In genomic region chr1:30779294-30780071, GRCh38 we compare ENCODE assay signal across 8 cellular contexts. TPM values are rescaled to one million over a fixed set of nuclear protein-coding genes. Genes with fewer than 3 reads are reported as not detected.
DNase-seq lines count a peak whose midpoint lies in the region; ATAC-seq and TF ChIP-seq lines count a peak whose summit lies in the region.

No MANE protein-coding gene starts in this region.

- H3K4me3 Mint-ChIP-seq in chondrocyte (ENCODE audit: unreplicated experiment): no peak overlapping the region

- H3K27me3 ChIP-seq in right lobe of liver: no peaks in the 10 kb centered on the region

- ATAC-seq in HG02763 (IDR thresholded peaks at IDR 0.05; ENCODE audit: unreplicated experiment) (peak; percentile 61), right lobe of liver (peak; percentile 68 to 76 (median 71)), HG03442 (IDR thresholded peaks at IDR 0.05; ENCODE audit: unreplicated experiment) (no peak)

- H3K4me3 ChIP-seq in right lobe of liver: no peak overlapping the region

- H3K27me3 Mint-ChIP-seq in chondrocyte (ENCODE audit: low read depth): peaks cover 3% of the 10 kb centered on the region

- peak; percentile 94 for TF ChIP-seq CTCF in chondrocyte (IDR thresholded peaks at IDR 0.05)
- peak; percentile 94 to 98 (median 95) for TF ChIP-seq CTCF in right lobe of liver (IDR thresholded peaks at IDR 0.05)

- H3K27ac ChIP-seq in right lobe of liver: no peak overlapping the region

- 6% methylated on average over 10 of the region's 12 CpGs for WGBS in right lobe of liver (ENCODE audit: insufficient coverage, low coverage, low lambda C conversion rate, missing lambda C conversion rate)

- H3K36me3 Mint-ChIP-seq in chondrocyte (ENCODE audit: low read depth): no peaks in the 10 kb centered on the region

- intact Hi-C loops in right lobe of liver (cut with DNase I): loop anchor here (5.0 kb wide), 1 partner anchor 57 kb away; the partner anchor contains the start of gene MATN1 (in 2 of the 2)

- DNase-seq in GDM1 (lab: John Stamatoyannopoulos, UW): peak; percentile 64
- DNase-seq in NCI-H446 (lab: John Stamatoyannopoulos, UW): peak; percentile 58 to 83
- peak; percentile 95 for DNase-seq in activated CD4-positive, alpha-beta T cell treated with anti-CD3 and anti-CD28 coated beads for 48 hours
- DNase-seq in chondrocyte (ENCODE audit: low spot score): no peak
- peak; percentile 82 to 84 (median 83) for DNase-seq in right lobe of liver
- DNase-seq in stimulated activated CD4-positive, alpha-beta T cell treated with anti-CD3 and anti-CD28 coated beads, TNF-alpha, amount 100 ng/mL, for 48 hours (ENCODE audit: low read depth in 3 of 3): peak; percentile 82 to 92 (median 87)

- no peak for TF ChIP-seq POLR2A in right lobe of liver (IDR thresholded peaks at IDR 0.05)

- H3K36me3 ChIP-seq in right lobe of liver: no peaks in the 10 kb centered on the region

- H3K4me1 ChIP-seq in right lobe of liver: peaks cover 0 to 12% (median 5%) of the 10 kb centered on the region in 4 donors

- H3K9me3 ChIP-seq in right lobe of liver: no peaks in the 10 kb centered on the region

- no peaks in the 10 kb centered on the region for H3K9me3 Mint-ChIP-seq in chondrocyte (ENCODE audit: low read depth)

- H3K27ac Mint-ChIP-seq in chondrocyte (ENCODE audit: unreplicated experiment): no peak overlapping the region

- H3K4me1 Mint-ChIP-seq in chondrocyte (ENCODE audit: low read depth): peaks cover 3% of the 10 kb centered on the region

RNA-seq across cellular contexts. Expression of gene LAPTM5, which starts 21.9 kb away (rescaled TPM):
- total RNA-seq in chondrocyte (0.15 to 0.17 TPM in 2 of 3 replicates, not detected in the other), right lobe of liver (10 to 100 TPM; 21.2 to 81.0 (median 29.8) TPM)

RNA-seq across cellular contexts. Expression of gene MATN1, which starts 56.1 kb away (rescaled TPM):
- total RNA-seq in chondrocyte (0.19 to 0.82 TPM (median 0.47 TPM) in 3 replicates), right lobe of liver (not detected)

Comparison
In these comparisons a context has a peak if more than half of its experiments do, and no peak if none do; other contexts are left out.
1. RNA of gene LAPTM5, which starts 21.9 kb away (total RNA-seq): 21.2 to 81.0 TPM in right lobe of liver; 0.15 to 0.17 TPM in chondrocyte; every median in the first group is over 10 times any median in the second.